ENCODE assay signal across 13 cellular contexts in the genomic region with DNA sequence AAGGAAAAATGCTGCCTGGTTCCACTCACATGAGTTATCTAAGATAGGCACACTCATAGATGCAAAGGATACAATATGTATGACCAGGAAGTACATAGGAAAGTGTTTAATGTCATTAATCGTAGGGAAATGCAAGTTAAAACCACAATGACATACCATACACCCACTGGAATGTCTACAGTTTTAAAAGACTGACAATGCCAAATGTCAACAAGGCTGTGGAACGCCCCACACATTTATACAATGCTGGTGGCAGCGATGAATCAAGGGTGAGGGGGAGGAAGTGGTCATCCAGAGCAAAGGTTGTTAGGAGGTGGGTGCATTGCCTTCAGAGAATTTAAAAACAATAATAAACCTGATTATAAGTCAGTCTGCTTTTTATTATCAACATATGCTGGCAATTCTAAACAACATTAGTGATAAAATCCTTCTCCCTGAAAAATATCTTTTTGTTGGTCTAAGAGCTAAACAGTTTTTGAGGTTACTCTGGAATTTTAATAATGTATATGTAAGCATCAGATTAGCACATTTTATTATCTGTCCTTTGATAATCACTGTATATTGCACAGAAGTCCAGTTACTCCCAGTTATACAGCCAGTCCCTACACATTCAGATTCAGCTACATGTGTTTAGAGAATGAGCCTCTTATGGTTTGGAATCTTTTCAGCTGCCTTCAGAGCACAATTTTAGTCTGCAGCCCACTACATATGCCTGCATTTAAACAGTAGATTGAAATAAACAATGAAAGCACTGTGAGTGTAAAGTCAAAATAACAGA.
DNase-seq lines count a peak whose midpoint lies in the region; ATAC-seq, FAIRE-seq and TF ChIP-seq lines count a peak whose summit lies in the region.
"Had no signal": no experiment of that assay in that cellular context is flagged by ENCODE, and none has a peak within 500 bp of the region (broad histone marks: within the 10 kb centered on the region; RNA-seq: fewer than 3 reads in every experiment).

No MANE protein-coding gene starts in this region.

- H3K27ac Mint-ChIP-seq in MCF 10A (ENCODE audit: low read depth, unreplicated experiment): no peak overlapping the region
- H3K27ac Mint-ChIP-seq in stimulated activated naive B cell treated with anti-CD40 and anti-IgM and Interleukin-4, amounts not matched to agents 10 μg/mL and 1 μg/mL and 100 μg/mL, for 72 hours: no peak overlapping the region

- no peak for FAIRE-seq in small intestine (lab: Jason Lieb, UNC)

- no peaks in the 10 kb centered on the region for H3K36me3 ChIP-seq in breast epithelium
- no peaks in the 10 kb centered on the region for H3K36me3 ChIP-seq in small intestine (ENCODE audit: control insufficient read depth in 2 of 2, insufficient read depth in 2 of 2, low read length in 2 of 2)

- POLR2A ChIA-PET in MCF 10A (lab: Yijun Ruan, JAX): no interaction called here

- no TSS peak for BruUV-seq in MCF 10A (replicated peaks; lab: Mats Ljungman, UMichigan)

- intact Hi-C loops in MCF 10A (cut with micrococcal nuclease): no loop called here
- intact Hi-C loops in breast epithelium (cut with DNase I; ENCODE audit: low total_unique reads): no loop called here

- no peaks in the 10 kb centered on the region for H3K27me3 ChIP-seq in breast epithelium
- no peaks in the 10 kb centered on the region for H3K27me3 ChIP-seq in small intestine (ENCODE audit: control insufficient read depth in 2 of 2, insufficient read depth in 2 of 2, low read length in 2 of 2)

- no peaks in the 10 kb centered on the region for H3K36me3 Mint-ChIP-seq in MCF 10A (ENCODE audit: insufficient read depth, unreplicated experiment)
- H3K36me3 Mint-ChIP-seq in stimulated activated naive B cell treated with anti-CD40 and anti-IgM and Interleukin-4, amounts not matched to agents 10 μg/mL and 1 μg/mL and 100 μg/mL, for 72 hours: no peaks in the 10 kb centered on the region

- H3K4me1 ChIP-seq in breast epithelium: no peaks in the 10 kb centered on the region
- H3K4me1 ChIP-seq in small intestine (ENCODE audit: control insufficient read depth in 2 of 2, insufficient read depth in 1 of 2, low read depth in 1 of 2, low read length in 1 of 2): no peaks in the 10 kb centered on the region

- WGBS in small intestine, 3 donors: 56 to 69% (median 62%) methylated on average over 3 of the region's 3 CpGs

- CTCF ChIA-PET in MCF 10A (lab: Yijun Ruan, JAX): interaction anchor here (0.7 kb wide), 1 partner anchor 97 kb away, joined by 3 read pairs; no protein-coding TSS in a partner anchor

- H3K27ac ChIP-seq in breast epithelium (no peak overlapping the region), small intestine (ENCODE audit: low read depth in 1 of 2, low read length in 1 of 2) (no peak overlapping the region)

- TF ChIP-seq CTCF in MCF 10A (IDR thresholded peaks at IDR 0.05; ENCODE audit: unreplicated experiment) (no peak), breast epithelium (IDR thresholded peaks at IDR 0.05) (no peak)

- H3K9me3 Mint-ChIP-seq in MCF 10A (ENCODE audit: unreplicated experiment): no peaks in the 10 kb centered on the region
- no peaks in the 10 kb centered on the region for H3K9me3 Mint-ChIP-seq in stimulated activated naive B cell treated with anti-CD40 and anti-IgM and Interleukin-4, amounts not matched to agents 10 μg/mL and 1 μg/mL and 100 μg/mL, for 72 hours

- H3K4me3 Mint-ChIP-seq in MCF 10A (ENCODE audit: unreplicated experiment): no peak overlapping the region
- H3K4me3 Mint-ChIP-seq in stimulated activated naive B cell treated with anti-CD40 and anti-IgM and Interleukin-4, amounts not matched to agents 10 μg/mL and 1 μg/mL and 100 μg/mL, for 72 hours: no peak overlapping the region

- H3K4me3 ChIP-seq in breast epithelium (no peak overlapping the region), small intestine (ENCODE audit: low read depth in 1 of 2, low read length in 2 of 2) (no peak overlapping the region)

- H3K9me3 ChIP-seq in breast epithelium (no peaks in the 10 kb centered on the region), small intestine (ENCODE audit: control insufficient read depth, low read depth) (no peaks in the 10 kb centered on the region)

- TF ChIP-seq POLR2A in breast epithelium (IDR thresholded peaks at IDR 0.05): no peak

- ATAC-seq in stimulated activated naive B cell treated with anti-CD40 and anti-IgM and Interleukin-4, amounts not matched to agents 10 μg/mL and 1 μg/mL and 100 μg/mL, for 72 hours (replicated peaks): peak; percentile 42 to 57
- ATAC-seq in HG02970 (IDR thresholded peaks at IDR 0.05; ENCODE audit: low FRiP score, unreplicated experiment): no peak

- H3K4me1 Mint-ChIP-seq in MCF 10A (ENCODE audit: insufficient read depth, unreplicated experiment): peaks cover 20% of the 10 kb centered on the region
- H3K4me1 Mint-ChIP-seq in stimulated activated naive B cell treated with anti-CD40 and anti-IgM and Interleukin-4, amounts not matched to agents 10 μg/mL and 1 μg/mL and 100 μg/mL, for 72 hours: no peaks in the 10 kb centered on the region

- H3K27me3 Mint-ChIP-seq in MCF 10A (ENCODE audit: insufficient read depth, unreplicated experiment): no peaks in the 10 kb centered on the region
- peaks cover 3 to 5% of the 10 kb centered on the region in 2 donors for H3K27me3 Mint-ChIP-seq in stimulated activated naive B cell treated with anti-CD40 and anti-IgM and Interleukin-4, amounts not matched to agents 10 μg/mL and 1 μg/mL and 100 μg/mL, for 72 hours

- DNase-seq in MCF 10A (ENCODE audit: unreplicated experiment) (peak; percentile 64), breast epithelium (ENCODE audit: low spot score in 2 of 2) (no peak), SW 1271 (lab: John Stamatoyannopoulos, UW) (peak; percentile 19 to 45), fibroblast of peridontal ligament (ENCODE audit: extremely low read depth) (peak; percentile 47), small intestine (no peak), midbrain (lab: John Stamatoyannopoulos, UW) (no peak)
- DNase-seq in stimulated activated naive B cell treated with anti-CD40 and anti-IgM and Interleukin-4, amounts not matched to agents 10 μg/mL and 1 μg/mL and 100 μg/mL, for 72 hours: no peak
- DNase-seq: activated CD8-positive, alpha-beta memory T cell treated with anti-CD3 and anti-CD28 coated beads, Interleukin-2, amount 50 U/mL, for 48 hours; AML-193; KBM-7; NCI-H524 treated with DMSO at 0.1 percent for 48 hours; stimulated activated naive CD4-positive, alpha-beta T cell had no signal

Comparison
In these comparisons a context has a peak if more than half of its experiments do, and no peak if none do; other contexts are left out.
1. DNase-seq: peak in MCF 10A (single experiment), SW 1271 (2 of 2) and fibroblast of peridontal ligament (single experiment); none in breast epithelium (0 of 2), stimulated activated naive B cell treated with anti-CD40 and anti-IgM and Interleukin-4, amounts not matched to agents 10 μg/mL and 1 μg/mL and 100 μg/mL, for 72 hours (single experiment), small intestine (single experiment) and midbrain (single experiment).